ENCODE assay signal across 26 cellular contexts in the genomic region with DNA sequence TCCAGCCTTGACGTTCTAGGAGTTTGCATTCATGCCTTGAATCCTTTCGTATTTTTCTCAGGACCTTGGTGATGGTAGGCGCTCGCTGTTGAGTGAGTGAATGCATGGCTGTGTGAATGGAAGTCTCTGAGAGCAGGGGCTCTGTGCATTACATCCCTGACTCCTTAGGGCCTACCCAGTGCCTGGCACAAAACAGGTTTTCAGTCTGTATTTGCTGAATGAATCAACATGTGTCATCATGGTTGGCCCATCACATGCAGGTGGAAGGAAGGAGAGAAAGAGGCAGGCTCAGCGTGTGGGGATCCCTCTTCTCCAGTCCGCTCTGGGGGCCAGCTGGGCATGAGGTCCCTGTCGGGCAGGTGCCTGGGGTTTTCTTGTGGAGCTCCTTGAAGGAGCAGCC. TPM values are rescaled to one million over a fixed set of nuclear protein-coding genes. Genes with fewer than 3 reads are reported as not detected.
"Had no signal": no experiment of that assay in that cellular context is flagged by ENCODE, and none has a peak within 500 bp of the region (broad histone marks: within the 10 kb centered on the region; RNA-seq: fewer than 3 reads in every experiment).

No MANE protein-coding gene starts in this region.

- H3K27me3 ChIP-seq: colonic mucosa, right lobe of liver, thyroid gland, upper lobe of left lung, uterus had no signal

- H3K4me1 ChIP-seq: colonic mucosa, esophagus muscularis mucosa, gastrocnemius medialis, lower lobe of right lung, psoas muscle, right lobe of liver, suprapubic skin, thyroid gland, upper lobe of left lung, uterus had no signal

- H3K9me3 Mint-ChIP-seq: memory B cell; mesothelial cell of epicardium; nephron; stimulated activated effector memory CD8-positive, alpha-beta T cell treated with anti-CD3 and anti-CD28 coated beads, Interleukin-12 subunit alpha, Interleukin-12 subunit beta, amount 100 ng/mL, for 72 hours had no signal

- H3K9me3 ChIP-seq: colonic mucosa, gastrocnemius medialis, heart right ventricle, left lung, lower lobe of right lung, psoas muscle, right lobe of liver, suprapubic skin, thyroid gland, upper lobe of left lung, uterus had no signal

- H3K27ac ChIP-seq: colonic mucosa, esophagus muscularis mucosa, gastrocnemius medialis, heart right ventricle, left lung, lower lobe of right lung, psoas muscle, right lobe of liver, suprapubic skin, thyroid gland, upper lobe of left lung, uterus had no signal

- H3K27me3 Mint-ChIP-seq: memory B cell had no signal

- H3K4me3 Mint-ChIP-seq: memory B cell; mesothelial cell of epicardium; nephron; stimulated activated effector memory CD8-positive, alpha-beta T cell treated with anti-CD3 and anti-CD28 coated beads, Interleukin-12 subunit alpha, Interleukin-12 subunit beta, amount 100 ng/mL, for 72 hours had no signal

- H3K27ac Mint-ChIP-seq: memory B cell; mesothelial cell of epicardium; nephron; stimulated activated effector memory CD8-positive, alpha-beta T cell treated with anti-CD3 and anti-CD28 coated beads, Interleukin-12 subunit alpha, Interleukin-12 subunit beta, amount 100 ng/mL, for 72 hours had no signal

- DNase-seq: colonic mucosa; dermis blood vessel endothelial cell; gastrocnemius medialis; heart right ventricle; hypothalamus; islet precursor cell; left lung; lower lobe of right lung; psoas muscle; retina; right lobe of liver; stimulated activated CD4-positive, alpha-beta T cell treated with anti-CD3 and anti-CD28 coated beads, Interleukin-4, amount 100 ng/mL, for 1 hour; stimulated activated CD8-positive, alpha-beta memory T cell treated with anti-CD3 and anti-CD28 coated beads, Interleukin-4, amount 100 ng/mL, for 48 hours; stimulated activated naive CD8-positive, alpha-beta T cell treated with anti-CD3 and anti-CD28 coated beads, Interleukin-15, Interleukin-2, amounts not matched to agents 100 U/mL and 50 U/mL, for 24 hours; thyroid gland; upper lobe of left lung; uterus had no signal

- H3K4me1 Mint-ChIP-seq: mesothelial cell of epicardium, nephron had no signal

- ATAC-seq: gastrocnemius medialis; heart right ventricle; left lung; lower lobe of right lung; psoas muscle; right lobe of liver; stimulated activated effector memory CD8-positive, alpha-beta T cell treated with anti-CD3 and anti-CD28 coated beads, Interleukin-12 subunit alpha, Interleukin-12 subunit beta, amount 100 ng/mL, for 72 hours; stimulated activated naive CD8-positive, alpha-beta T cell treated with anti-CD3 and anti-CD28 coated beads, Interleukin-15, Interleukin-2, amounts not matched to agents 100 U/mL and 50 U/mL, for 24 hours had no signal

- H3K4me3 ChIP-seq: colonic mucosa, esophagus muscularis mucosa, gastrocnemius medialis, heart right ventricle, left lung, lower lobe of right lung, psoas muscle, right lobe of liver, suprapubic skin, thyroid gland, upper lobe of left lung, uterus had no signal

- H3K36me3 ChIP-seq: colonic mucosa, esophagus muscularis mucosa, gastrocnemius medialis, heart right ventricle, lower lobe of right lung, right lobe of liver, suprapubic skin, thyroid gland, upper lobe of left lung, uterus had no signal

- H3K36me3 Mint-ChIP-seq: mesothelial cell of epicardium; stimulated activated effector memory CD8-positive, alpha-beta T cell treated with anti-CD3 and anti-CD28 coated beads, Interleukin-12 subunit alpha, Interleukin-12 subunit beta, amount 100 ng/mL, for 72 hours had no signal

RNA-seq across cellular contexts. Expression of gene CCDC92B, which starts 55.5 kb away (rescaled TPM):
- total RNA-seq: dermis blood vessel endothelial cell, fibroblast of villous mesenchyme, gastrocnemius medialis, myocyte, omental fat pad, right lobe of liver had no signal
